In genomic region chr11:58927393-58928081, GRCh38 we compare ENCODE assay signal across 8 cellular contexts. TPM values are rescaled to one million over a fixed set of nuclear protein-coding genes. Genes with fewer than 3 reads are reported as not detected.
DNase-seq lines count a peak whose midpoint lies in the region; ATAC-seq and TF ChIP-seq lines count a peak whose summit lies in the region.

No MANE protein-coding gene starts in this region.

- intact Hi-C loops in left cardiac atrium (cut with DNase I) (no loop called here), cardiac septum (cut with DNase I) (no loop called here)

- H3K36me3 ChIP-seq in thoracic aorta = no peaks in the 10 kb centered on the region

- TF ChIP-seq CTCF in thoracic aorta (IDR thresholded peaks at IDR 0.05) = no peak

- no peaks in the 10 kb centered on the region for H3K9me3 ChIP-seq in thoracic aorta

- no peak overlapping the region for H3K27ac ChIP-seq in thoracic aorta

- H3K4me1 ChIP-seq in thoracic aorta (ENCODE audit: control insufficient read depth in 1 of 2, low read depth in 2 of 2) = no peaks in the 10 kb centered on the region

- peak; percentile 44 to 84 for ATAC-seq in left cardiac atrium
- no peak for ATAC-seq in thoracic aorta (ENCODE audit: insufficient number of reproducible peaks, low FRiP score, low read depth)
- ATAC-seq in HG02938 (IDR thresholded peaks at IDR 0.05; ENCODE audit: unreplicated experiment) = no peak

- H3K4me3 ChIP-seq in thoracic aorta = peak overlapping the region; percentile 35

- H3K27me3 ChIP-seq in thoracic aorta (replicated peaks; ENCODE audit: insufficient read depth) = no peaks in the 10 kb centered on the region

- DNase-seq in left cardiac atrium (peak; percentile 34), cardiac septum (ENCODE audit: low spot score) (no peak), SK-N-DZ (ENCODE audit: low spot score) (peak; percentile 86), iPS-NIHi7 (ENCODE audit: extremely low spot score) (peak; percentile 96), thoracic aorta (ENCODE audit: low spot score) (no peak), NK-92 (lab: John Stamatoyannopoulos, UW; ENCODE audit: unreplicated experiment) (no peak)
- DNase-seq in stimulated activated CD8-positive, alpha-beta memory T cell treated with anti-CD3 and anti-CD28 coated beads, Interleukin-4, amount 100 ng/mL, for 48 hours = no peak

RNA-seq across cellular contexts. Expression of gene GLYATL1, which starts 11.8 kb away (rescaled TPM):
- total RNA-seq in left cardiac atrium = not detected
- not detected for total RNA-seq in cardiac septum
- 0.67 and 0.95 TPM in 2 replicates for polyA plus RNA-seq in SK-N-DZ (2014; cell fraction: cytosol; rRNA removed)
- polyA plus RNA-seq in SK-N-DZ (2014; cell fraction: nucleus; rRNA removed) = 0.92 and 2.3 TPM in 2 replicates
- not detected for total RNA-seq in thoracic aorta

Comparison
In these comparisons a context has a peak if more than half of its experiments do, and no peak if none do; other contexts are left out.
1. DNase-seq: peak in left cardiac atrium (single experiment), SK-N-DZ (single experiment) and iPS-NIHi7 (single experiment); none in cardiac septum (single experiment), thoracic aorta (single experiment), NK-92 (single experiment) and stimulated activated CD8-positive, alpha-beta memory T cell treated with anti-CD3 and anti-CD28 coated beads, Interleukin-4, amount 100 ng/mL, for 48 hours (single experiment).
2. ATAC-seq: peak in left cardiac atrium (2 of 2); none in thoracic aorta (single experiment) and HG02938 (single experiment).